ENCODE assay signal across 1 cellular context in the genomic region with DNA sequence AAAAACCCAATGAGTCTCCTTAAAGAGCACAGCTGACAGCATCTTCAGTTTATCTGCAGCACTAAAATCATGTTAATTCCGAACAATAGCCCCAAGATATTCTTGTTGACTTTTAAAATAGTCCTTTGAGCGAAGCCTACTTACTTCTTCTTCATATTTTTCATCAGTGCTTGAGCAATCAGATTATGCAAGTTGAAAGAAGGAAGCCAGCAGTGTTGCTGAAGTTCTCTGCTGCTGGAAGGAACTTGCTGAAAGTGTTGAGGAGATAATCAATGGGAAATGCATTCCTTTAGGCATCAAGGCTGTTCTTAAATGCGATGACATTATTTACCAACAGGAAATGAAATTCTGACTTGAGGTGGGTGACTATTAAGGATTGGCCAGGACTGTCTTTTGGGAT.
TF ChIP-seq lines count a peak whose summit lies in the region.

No MANE protein-coding gene starts in this region.

TF ChIP-seq in H1, 55 proteins besides CTCF, POLR2A, EP300 and RAD21 (continued from another document):
- TF ChIP-seq, protein P1, sequence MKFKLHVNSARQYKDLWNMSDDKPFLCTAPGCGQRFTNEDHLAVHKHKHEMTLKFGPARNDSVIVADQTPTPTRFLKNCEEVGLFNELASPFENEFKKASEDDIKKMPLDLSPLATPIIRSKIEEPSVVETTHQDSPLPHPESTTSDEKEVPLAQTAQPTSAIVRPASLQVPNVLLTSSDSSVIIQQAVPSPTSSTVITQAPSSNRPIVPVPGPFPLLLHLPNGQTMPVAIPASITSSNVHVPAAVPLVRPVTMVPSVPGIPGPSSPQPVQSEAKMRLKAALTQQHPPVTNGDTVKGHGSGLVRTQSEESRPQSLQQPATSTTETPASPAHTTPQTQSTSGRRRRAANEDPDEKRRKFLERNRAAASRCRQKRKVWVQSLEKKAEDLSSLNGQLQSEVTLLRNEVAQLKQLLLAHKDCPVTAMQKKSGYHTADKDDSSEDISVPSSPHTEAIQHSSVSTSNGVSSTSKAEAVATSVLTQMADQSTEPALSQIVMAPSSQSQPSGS (IDR thresholded peaks at IDR 0.05; ENCODE audit: low read length): no peak
- no peak for TF ChIP-seq POU5F1 (IDR thresholded peaks at IDR 0.05; ENCODE audit: low read depth, low read length)
- TF ChIP-seq CHD1 (IDR thresholded peaks at IDR 0.05; ENCODE audit: low read depth, low read length): no peak
- no peak for TF ChIP-seq GABPA (IDR thresholded peaks at IDR 0.05; ENCODE audit: borderline replicate concordance, insufficient read depth, low read length)
